ENCODE assay signal across 8 cellular contexts in the genomic region with DNA sequence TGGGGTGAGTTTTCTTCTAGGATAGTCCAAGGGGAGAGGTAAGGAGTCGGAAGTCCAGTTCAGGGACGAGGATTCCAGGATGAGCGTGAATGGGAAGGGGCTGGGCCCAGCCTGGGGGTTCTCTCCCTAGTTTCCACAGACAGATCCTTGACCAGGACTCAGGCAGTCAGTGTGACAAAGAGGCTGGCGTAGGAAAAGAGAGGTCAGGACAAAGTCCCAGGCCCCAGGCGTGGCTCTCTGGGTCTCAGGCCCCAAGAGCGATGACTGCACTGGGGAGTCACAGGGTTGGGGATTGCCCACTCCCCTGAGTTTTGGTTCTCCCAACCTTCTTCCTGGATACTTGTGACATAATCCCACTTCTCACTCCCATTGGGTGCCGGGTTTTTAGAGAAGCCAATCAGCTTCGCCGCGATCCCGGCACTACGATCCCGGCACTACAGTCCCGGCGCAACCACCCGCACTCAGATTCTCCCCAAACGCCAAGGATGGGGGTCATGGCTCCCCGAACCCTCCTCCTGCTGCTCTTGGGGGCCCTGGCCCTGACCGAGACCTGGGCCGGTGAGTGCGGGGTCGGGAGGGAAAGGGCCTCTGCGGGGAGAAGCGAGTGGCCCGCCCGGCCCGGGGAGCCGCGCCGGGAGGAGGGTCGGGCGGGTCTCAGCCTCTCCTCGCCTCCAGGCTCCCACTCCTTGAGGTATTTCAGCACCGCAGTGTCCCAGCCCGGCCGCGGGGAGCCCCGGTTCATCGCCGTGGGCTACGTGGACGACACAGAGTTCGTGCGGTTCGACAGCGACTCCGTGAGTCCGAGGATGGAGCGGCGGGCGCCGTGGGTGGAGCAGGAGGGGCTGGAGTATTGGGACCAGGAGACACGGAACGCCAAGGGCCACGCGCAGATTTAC. TPM values are rescaled to one million over a fixed set of nuclear protein-coding genes. Genes with fewer than 3 reads are reported as not detected.
DNase-seq lines count a peak whose midpoint lies in the region; ATAC-seq and TF ChIP-seq lines count a peak whose summit lies in the region.

No MANE protein-coding gene starts in this region.

- H2AK5ac ChIP-seq in trophoblast cell (ENCODE audit: low read length), result no peak overlapping the region

- ATAC-seq in GM21423 (IDR thresholded peaks at IDR 0.05; ENCODE audit: unreplicated experiment), result peak; percentile 84
- peak; percentile 86 to 98 (median 96) for ATAC-seq in heart left ventricle

- peaks cover 2% of the 10 kb centered on the region for H3K79me2 ChIP-seq in trophoblast cell (ENCODE audit: control insufficient read depth, insufficient read depth, low read length, poor library complexity)

- H2BK5ac ChIP-seq in trophoblast cell (ENCODE audit: low read depth, low read length, poor library complexity), result no peak overlapping the region

- H3K27me3 ChIP-seq in heart left ventricle (peaks cover 0 to 11% (median 0%) of the 10 kb centered on the region in 9 donors), trophoblast cell (ENCODE audit: insufficient read depth, low read length) (peaks cover 4% of the 10 kb centered on the region)

- H3K9me3 Mint-ChIP-seq in type B pancreatic cell, result no peaks in the 10 kb centered on the region

- H2BK120ac ChIP-seq in trophoblast cell (ENCODE audit: insufficient read depth, low read length, poor library complexity), result no peak overlapping the region

- H4K91ac ChIP-seq in trophoblast cell (ENCODE audit: low read depth, low read length), result peak overlapping the region; percentile 52

- 0 to 3% (median 1%) methylated on average over 33 to 56 of the region's 56 CpGs for WGBS in heart left ventricle, 4 donors
- WGBS in trophoblast cell (ENCODE audit: extremely low coverage, insufficient coverage, insufficient read length), result no CpG with 5 or more reads among the region's 56 CpGs

- peaks cover 0 to 13% (median 3%) of the 10 kb centered on the region in 12 donors for H3K4me1 ChIP-seq in heart left ventricle
- H3K4me1 ChIP-seq in trophoblast cell (ENCODE audit: control insufficient read depth in 1 of 2, insufficient read depth in 2 of 2, low read length in 2 of 2), result peaks cover 10 to 16% of the 10 kb centered on the region in 2 experiments

- H3K9me3 ChIP-seq in heart left ventricle, result no peaks in the 10 kb centered on the region
- peaks cover 4% of the 10 kb centered on the region for H3K9me3 ChIP-seq in trophoblast cell (ENCODE audit: insufficient read depth, low read depth, low read length)

- H3K36me3 ChIP-seq in heart left ventricle (no peaks in the 10 kb centered on the region), trophoblast cell (ENCODE audit: control insufficient read depth in 1 of 2, insufficient read depth in 2 of 2, low read length in 2 of 2) (peaks cover 0 to 8% of the 10 kb centered on the region in 2 experiments)

- peak overlapping the region; percentile 91 for H4K8ac ChIP-seq in trophoblast cell (ENCODE audit: low read depth, low read length)

- H3K27me3 Mint-ChIP-seq in type B pancreatic cell, result peaks cover 35% of the 10 kb centered on the region

- peak overlapping the region; percentile 89 for H2AFZ ChIP-seq in trophoblast cell (ENCODE audit: insufficient read depth, low read length, poor library complexity)

- H4K12ac ChIP-seq in trophoblast cell (ENCODE audit: low read depth, low read length), result peak overlapping the region; percentile 66

- peak overlapping the region; percentile 73 for H3K14ac ChIP-seq in trophoblast cell (ENCODE audit: low read length)

- H3K23ac ChIP-seq in trophoblast cell (ENCODE audit: low read length), result no peak overlapping the region

- peak; percentile 89 for DNase-seq in DMS114 treated with DMSO at 0.1 percent for 48 hours (lab: John Stamatoyannopoulos, UW; ENCODE audit: unreplicated experiment)
- peak; percentile 83 for DNase-seq in HuH-7 (ENCODE audit: low spot score)
- DNase-seq in SKM-1 treated with dmso at 0.1 percent for 144 hours (lab: John Stamatoyannopoulos, UW; ENCODE audit: unreplicated experiment), result peak; percentile 35
- peak; percentile 30 for DNase-seq in activated naive CD8-positive, alpha-beta T cell treated with anti-CD3 and anti-CD28 coated beads, Interleukin-2, amount 50 U/mL, for 16 hours (ENCODE audit: low read depth, low spot score)
- peak; percentile 70 to 81 (median 78) for DNase-seq in heart left ventricle
- DNase-seq in trophoblast cell, result peak; percentile 47 to 48
- DNase-seq in type B pancreatic cell (ENCODE audit: extremely low spot score, unreplicated experiment), result peak; percentile 74

- H3K36me3 Mint-ChIP-seq in type B pancreatic cell, result peaks cover 4% of the 10 kb centered on the region

- TF ChIP-seq CTCF in heart left ventricle (IDR thresholded peaks at IDR 0.05), result peak in 7 of 12 donors; percentile 12 to 53 (median 32)
- no peak for TF ChIP-seq CTCF in type B pancreatic cell (conservative IDR thresholded peaks at IDR 0.05)

- H3K27ac Mint-ChIP-seq in type B pancreatic cell, result peak overlapping the region; percentile 83

- peak overlapping the region; percentile 52 for H2BK12ac ChIP-seq in trophoblast cell (ENCODE audit: low read length)

- peaks cover 5% of the 10 kb centered on the region for H3K79me1 ChIP-seq in trophoblast cell (ENCODE audit: low read length)

- peak in 1 of 2 donors; percentile 33 for TF ChIP-seq POLR2A in heart left ventricle (IDR thresholded peaks at IDR 0.05)

- peak overlapping the region; percentile 9 for H3K18ac ChIP-seq in trophoblast cell (ENCODE audit: low read length)

- H3K4me3 ChIP-seq in heart left ventricle, result peak overlapping the region; percentile 65 to 96 (median 80)
- peak overlapping the region; percentile 82 for H3K4me3 ChIP-seq in trophoblast cell (ENCODE audit: low read depth, low read length)

- peak overlapping the region; percentile 99 for H3K4me2 ChIP-seq in trophoblast cell (ENCODE audit: low read length)

- H3K4me1 Mint-ChIP-seq in type B pancreatic cell (ENCODE audit: unreplicated experiment), result peaks cover 10% of the 10 kb centered on the region

- peak overlapping the region in 11 of 12 donors; percentile 47 to 87 (median 66) for H3K27ac ChIP-seq in heart left ventricle
- no peak overlapping the region for H3K27ac ChIP-seq in trophoblast cell (ENCODE audit: low read depth, low read length)

- intact Hi-C loops in heart left ventricle (cut with DNase I), result no loop called here

- peak overlapping the region; percentile 72 for H3K9ac ChIP-seq in trophoblast cell (ENCODE audit: low read length)

- H3K4me3 Mint-ChIP-seq in type B pancreatic cell, result peak overlapping the region; percentile 92

- H3K4ac ChIP-seq in trophoblast cell (ENCODE audit: low read depth, low read length), result peak overlapping the region; percentile 28

RNA-seq across cellular contexts. Expression of a gene that starts 46.2 kb away (rescaled TPM):
- total RNA-seq in heart left ventricle (10 to 100 TPM; 19.1 to 37.4 (median 24.5) TPM), type B pancreatic cell (ENCODE audit: low replicate concordance) (46.3 and 76.5 TPM in 2 replicates)
- 10 to 100 TPM; 15.1 to 31.8 TPM for polyA plus RNA-seq in heart left ventricle
- 22.7 and 23.3 TPM in 2 replicates for polyA plus RNA-seq in trophoblast cell (2013)

Comparison
In these comparisons a context has a peak if more than half of its experiments do, and no peak if none do; other contexts are left out.
1. DNase-seq: peak in every context shown above with its lines; median percentile 89 in DMS114 treated with DMSO at 0.1 percent for 48 hours; 83 in HuH-7; 78 in heart left ventricle; 74 in type B pancreatic cell; 48 in trophoblast cell; 35 in SKM-1 treated with dmso at 0.1 percent for 144 hours; 30 in activated naive CD8-positive, alpha-beta T cell treated with anti-CD3 and anti-CD28 coated beads, Interleukin-2, amount 50 U/mL, for 16 hours.